In the genomic region with DNA sequence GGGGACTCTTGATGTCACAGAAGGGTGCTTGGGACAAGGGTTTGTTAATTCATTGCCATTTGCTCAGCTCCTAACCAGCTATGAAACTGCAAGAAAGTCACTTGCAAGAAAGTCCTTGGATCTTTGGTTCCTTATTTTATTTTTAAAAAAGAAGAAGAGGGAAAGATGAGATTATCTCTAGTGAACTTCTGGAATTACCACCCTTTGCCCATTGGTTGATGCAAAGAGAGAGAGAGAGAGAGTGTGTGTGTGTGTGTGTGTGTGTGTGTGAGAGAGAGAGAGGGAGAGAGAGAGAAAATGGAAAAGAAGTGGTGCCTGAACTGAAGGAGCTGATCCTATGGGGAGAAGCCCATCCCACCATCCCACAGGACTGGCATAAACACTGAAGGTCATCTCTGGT, we compare ENCODE assay signal across 24 cellular contexts. TPM values are rescaled to one million over a fixed set of nuclear protein-coding genes. Genes with fewer than 3 reads are reported as not detected.
"Had no signal": no experiment of that assay in that cellular context is flagged by ENCODE, and none has a peak within 500 bp of the region (broad histone marks: within the 10 kb centered on the region; RNA-seq: fewer than 3 reads in every experiment).

No MANE protein-coding gene starts in this region.

- H3K9me3 Mint-ChIP-seq: activated naive CD4-positive, alpha-beta T cell treated with anti-CD3 and anti-CD28 coated beads, Interleukin-2, amount 10 ng/mL, durations not matched to agents 7 days and 5 days had no signal

- H3K4me3 ChIP-seq: PC-9, SK-N-MC had no signal

- H3K27ac ChIP-seq: PC-9, SK-N-MC had no signal

- H3K27ac Mint-ChIP-seq: activated CD8-positive, alpha-beta T cell treated with anti-CD3 and anti-CD28 coated beads for 36 hours; activated naive CD4-positive, alpha-beta T cell treated with anti-CD3 and anti-CD28 coated beads, Interleukin-2, amount 10 ng/mL, durations not matched to agents 7 days and 5 days; activated naive CD8-positive, alpha-beta T cell treated with anti-CD3 and anti-CD28 coated beads for 36 hours; activated T-cell treated with anti-CD3 and anti-CD28 coated beads, Interleukin-2, amount 50 U/mL, for 72 hours; activated T-helper 2 cell treated with anti-CD3 and anti-CD28 coated beads, Interferon-gamma antibody, Interleukin-2, Interleukin-4, amounts not matched to agents 10 μg/mL and 5 μg/mL and 100 μg/mL, durations not matched to agents 14 hours and 24 hours and 36 hours; T-cell had no signal

- H3K4me3 Mint-ChIP-seq: activated CD8-positive, alpha-beta T cell treated with anti-CD3 and anti-CD28 coated beads for 36 hours; activated naive CD4-positive, alpha-beta T cell treated with anti-CD3 and anti-CD28 coated beads, Interleukin-2, amount 10 ng/mL, durations not matched to agents 7 days and 5 days; activated naive CD8-positive, alpha-beta T cell treated with anti-CD3 and anti-CD28 coated beads for 36 hours; activated T-cell treated with anti-CD3 and anti-CD28 coated beads, Interleukin-2, amount 50 U/mL, for 72 hours; T-cell had no signal

- H3K27me3 Mint-ChIP-seq: activated CD8-positive, alpha-beta T cell treated with anti-CD3 and anti-CD28 coated beads for 36 hours had no signal

- H3K36me3 Mint-ChIP-seq: activated naive CD4-positive, alpha-beta T cell treated with anti-CD3 and anti-CD28 coated beads, Interleukin-2, amount 10 ng/mL, durations not matched to agents 7 days and 5 days; T-cell had no signal

- H3K4me2 ChIP-seq: PC-9 had no signal

- DNase-seq: activated CD4-positive, alpha-beta T cell treated with anti-CD3 and anti-CD28 coated beads for 4 hours; activated CD8-positive, alpha-beta memory T cell treated with anti-CD3 and anti-CD28 coated beads, Interleukin-2, amount 50 U/mL, for 4 hours; activated CD8-positive, alpha-beta T cell treated with anti-CD3 and anti-CD28 coated beads for 36 hours; activated gamma-delta T cell treated with Interleukin-2 at 50 U/mL for 16 hours; activated naive CD4-positive, alpha-beta T cell treated with anti-CD3 and anti-CD28 coated beads, Interleukin-2, amount 10 ng/mL, durations not matched to agents 7 days and 5 days; activated naive CD8-positive, alpha-beta T cell treated with anti-CD3 and anti-CD28 coated beads for 36 hours; activated T-cell treated with anti-CD3 and anti-CD28 coated beads, Interleukin-2, amount 50 U/mL, for 72 hours; Karpas-422; MM.1S; NCI-H1092 treated with DMSO at 0.1 percent for 48 hours; NCI-H1417 treated with DMSO at 0.1 percent for 48 hours; NCI-H1694; NCI-H2029; NCI-H2107; NCI-H345; NCI-H510A treated with DMSO at 0.1 percent for 48 hours; NCI-H69; NK-92 treated with Interleukin-12 subunit alpha and Interleukin-12 subunit beta, amount 100 ng/mL, for 24 hours; PC-9; SHP77 treated with DMSO at 0.1 percent for 48 hours; T-cell; T-helper 2 cell had no signal

- H2AFZ ChIP-seq: PC-9 had no signal

RNA-seq across cellular contexts. Expression of a gene that starts 38.8 kb away (rescaled TPM):
- total RNA-seq: PC-9, T-cell had no signal
